In the genomic region with DNA sequence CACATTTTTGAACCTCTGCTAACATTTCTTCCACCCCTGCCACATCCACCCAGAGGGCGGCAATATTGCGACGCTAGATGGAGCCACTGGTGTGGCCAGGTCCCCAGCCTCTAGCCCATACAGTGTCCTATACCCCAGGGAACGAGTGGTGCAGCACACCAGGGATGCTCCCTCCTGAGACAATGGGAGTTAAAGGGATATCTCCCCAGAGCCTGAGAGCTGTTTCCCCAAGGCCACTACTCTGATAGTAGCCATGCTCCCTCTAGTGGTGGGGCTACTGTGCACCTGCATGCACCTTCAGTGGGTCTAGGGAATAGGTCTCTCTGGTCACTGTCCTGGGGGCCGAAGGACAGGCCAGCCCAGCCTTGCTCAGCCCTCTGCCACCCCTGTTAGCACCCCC, we compare ENCODE assay signal across 10 cellular contexts.
A peak's percentile ranks its signal among the peaks of the same experiment; 100 is the strongest.
DNase-seq lines count a peak whose midpoint lies in the region; ATAC-seq and TF ChIP-seq lines count a peak whose summit lies in the region.
"Had no signal": no experiment of that assay in that cellular context is flagged by ENCODE, and none has a peak within 500 bp of the region (broad histone marks: within the 10 kb centered on the region; RNA-seq: fewer than 3 reads in every experiment).

No MANE protein-coding gene starts in this region.

- H3K9me3 ChIP-seq in cardiac muscle cell (ENCODE audit: low read depth) (no peaks in the 10 kb centered on the region), Peyer's patch (no peaks in the 10 kb centered on the region), hepatocyte (ENCODE audit: low read depth) (no peaks in the 10 kb centered on the region)
- no peaks in the 10 kb centered on the region for H3K9me3 ChIP-seq in CD8-positive, alpha-beta memory T cell (ENCODE audit: low read length)
- H3K9me3 ChIP-seq: ovary had no signal

- peaks cover 12 to 33% (median 21%) of the 10 kb centered on the region in 5 donors for H3K9me3 Mint-ChIP-seq in CD8-positive, alpha-beta memory T cell

- TF ChIP-seq POLR2A in Peyer's patch (IDR thresholded peaks at IDR 0.05) = no peak

- H3K4me3 ChIP-seq in cardiac muscle cell (no peak overlapping the region), Peyer's patch (no peak overlapping the region), hepatocyte (no peak overlapping the region)
- H3K4me3 ChIP-seq in CD8-positive, alpha-beta memory T cell (ENCODE audit: low read length) = no peak overlapping the region
- H3K4me3 ChIP-seq: ovary had no signal

- H3K4me3 Mint-ChIP-seq in CD8-positive, alpha-beta memory T cell = no peak overlapping the region
- H3K4me3 Mint-ChIP-seq: activated naive CD4-positive, alpha-beta T cell treated with anti-CD3 and anti-CD28 coated beads, Interleukin-2, amount 50 U/mL, for 24 hours had no signal

- H3K27me3 ChIP-seq in cardiac muscle cell = no peaks in the 10 kb centered on the region
- no peaks in the 10 kb centered on the region for H3K27me3 ChIP-seq in Peyer's patch
- H3K27me3 ChIP-seq in hepatocyte = no peaks in the 10 kb centered on the region
- no peaks in the 10 kb centered on the region for H3K27me3 ChIP-seq in CD8-positive, alpha-beta memory T cell (ENCODE audit: insufficient read depth, low read length, poor library complexity, severe bottlenecking)
- H3K27me3 ChIP-seq: ovary had no signal

- intact Hi-C loops in left ventricle myocardium superior (cut with micrococcal nuclease) = no loop called here

- TF ChIP-seq CTCF in cardiac muscle cell (IDR thresholded peaks at IDR 0.05; ENCODE audit: low read depth, low read length) (peak; percentile 47), Peyer's patch (IDR thresholded peaks at IDR 0.05) (peak in 4 of 6 experiments; percentile 36 to 59 (median 56)), hepatocyte (IDR thresholded peaks at IDR 0.05; ENCODE audit: poor library complexity) (peak; percentile 46)

- no peaks in the 10 kb centered on the region for H3K4me1 Mint-ChIP-seq in CD8-positive, alpha-beta memory T cell
- H3K4me1 Mint-ChIP-seq: activated naive CD4-positive, alpha-beta T cell treated with anti-CD3 and anti-CD28 coated beads, Interleukin-2, amount 50 U/mL, for 24 hours had no signal

- H3K4me1 ChIP-seq in cardiac muscle cell (ENCODE audit: low read depth) (no peaks in the 10 kb centered on the region), Peyer's patch (no peaks in the 10 kb centered on the region), hepatocyte (ENCODE audit: insufficient read depth) (no peaks in the 10 kb centered on the region)
- H3K4me1 ChIP-seq in CD8-positive, alpha-beta memory T cell (ENCODE audit: insufficient read depth, low read length) = no peaks in the 10 kb centered on the region

- 55% methylated on average over 5 of the region's 5 CpGs for WGBS in hepatocyte (ENCODE audit: low lambda C conversion rate, missing lambda C conversion rate)

- H3K36me3 ChIP-seq in cardiac muscle cell (no peaks in the 10 kb centered on the region), Peyer's patch (no peaks in the 10 kb centered on the region), hepatocyte (replicated peaks; ENCODE audit: insufficient read depth, low read depth) (no peaks in the 10 kb centered on the region)
- H3K36me3 ChIP-seq in CD8-positive, alpha-beta memory T cell (ENCODE audit: insufficient read depth, low read length) = no peaks in the 10 kb centered on the region
- H3K36me3 ChIP-seq: ovary had no signal

- H3K4me2 ChIP-seq in hepatocyte = no peak overlapping the region

- H3K9me2 ChIP-seq in hepatocyte (replicated peaks; ENCODE audit: insufficient read depth) = no peaks in the 10 kb centered on the region

- no peaks in the 10 kb centered on the region for H4K20me1 ChIP-seq in hepatocyte (ENCODE audit: insufficient read depth, poor library complexity, severe bottlenecking)

- H2AFZ ChIP-seq in hepatocyte = no peak overlapping the region

- H3K36me3 Mint-ChIP-seq in CD8-positive, alpha-beta memory T cell = no peaks in the 10 kb centered on the region
- H3K36me3 Mint-ChIP-seq: activated naive CD4-positive, alpha-beta T cell treated with anti-CD3 and anti-CD28 coated beads, Interleukin-2, amount 50 U/mL, for 24 hours had no signal

- H3K27ac Mint-ChIP-seq in CD8-positive, alpha-beta memory T cell = no peak overlapping the region
- H3K27ac Mint-ChIP-seq: activated naive CD4-positive, alpha-beta T cell treated with anti-CD3 and anti-CD28 coated beads, Interleukin-2, amount 50 U/mL, for 24 hours had no signal

- ATAC-seq in left ventricle myocardium superior (no peak), HG02870 (IDR thresholded peaks at IDR 0.05; ENCODE audit: unreplicated experiment) (peak; percentile 93), HG03097 (IDR thresholded peaks at IDR 0.05; ENCODE audit: low FRiP score, unreplicated experiment) (no peak), GM21381 (IDR thresholded peaks at IDR 0.05; ENCODE audit: unreplicated experiment) (no peak)

- no peak overlapping the region for H3K27ac ChIP-seq in cardiac muscle cell
- H3K27ac ChIP-seq in Peyer's patch = no peak overlapping the region
- H3K27ac ChIP-seq in hepatocyte = no peak overlapping the region
- H3K27ac ChIP-seq in CD8-positive, alpha-beta memory T cell (ENCODE audit: low read depth, low read length) = no peak overlapping the region
- H3K27ac ChIP-seq: ovary had no signal

- DNase-seq in cardiac muscle cell (ENCODE audit: low read depth in 1 of 2, low spot score in 1 of 2) = peak; percentile 33 to 48
- no peak for DNase-seq in left ventricle myocardium superior
- peak in 1 of 3 donors; percentile 73 for DNase-seq in Peyer's patch
- peak; percentile 67 for DNase-seq in hepatocyte (ENCODE audit: low spot score)
- DNase-seq in CD8-positive, alpha-beta memory T cell = no peak

- POLR2A ChIA-PET in CD8-positive, alpha-beta memory T cell (lab: Charles Lee) = no interaction called here

- no peaks in the 10 kb centered on the region for H3K79me2 ChIP-seq in hepatocyte

- CTCF ChIA-PET in CD8-positive, alpha-beta memory T cell (lab: Charles Lee) = no interaction called here

- H3K27me3 Mint-ChIP-seq in CD8-positive, alpha-beta memory T cell = no peaks in the 10 kb centered on the region
- H3K27me3 Mint-ChIP-seq: activated naive CD4-positive, alpha-beta T cell treated with anti-CD3 and anti-CD28 coated beads, Interleukin-2, amount 50 U/mL, for 24 hours had no signal

Comparison
In these comparisons a context has a peak if more than half of its experiments do, and no peak if none do; other contexts are left out.
1. DNase-seq: peak in cardiac muscle cell (2 of 2) and hepatocyte (single experiment); none in left ventricle myocardium superior (single experiment) and CD8-positive, alpha-beta memory T cell (0 of 5).
2. Peak in every context shown above with its lines, with median percentiles within 50 percentile points of each other: CTCF ChIP-seq.